ENCODE assay signal across 8 cellular contexts in the genomic region with DNA sequence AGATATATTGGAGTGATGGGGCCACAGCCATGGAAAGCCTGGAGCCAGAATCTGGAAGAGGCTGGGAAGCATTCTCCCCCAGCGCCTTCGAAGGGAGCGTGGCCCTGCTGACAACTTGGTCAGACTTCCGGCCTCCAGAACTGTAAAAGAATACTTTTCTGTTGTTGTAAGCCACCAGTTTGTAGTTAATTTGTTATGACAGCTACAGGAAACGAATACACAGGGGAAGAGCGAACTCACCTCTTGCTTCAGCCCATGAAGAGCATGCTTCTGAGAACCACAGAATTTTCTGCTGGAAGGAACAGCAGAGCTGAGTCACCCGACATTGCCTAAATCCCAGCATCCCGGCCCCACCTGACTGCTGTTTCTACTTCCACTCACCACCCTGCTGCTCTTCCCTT.
DNase-seq lines count a peak whose midpoint lies in the region; ATAC-seq and TF ChIP-seq lines count a peak whose summit lies in the region.

No MANE protein-coding gene starts in this region.

- no TSS peak for BruUV-seq in PC-3 (replicated peaks; lab: Mats Ljungman, UMichigan)

- peak; percentile 61 for ATAC-seq in GM19043 (IDR thresholded peaks at IDR 0.05; ENCODE audit: low read depth, unreplicated experiment)
- ATAC-seq in PC-3, result peak; percentile 41; the same call in 1 of the 2 replicates
- peak; percentile 76 to 88 for ATAC-seq in gastrocnemius medialis
- no peak for ATAC-seq in GM18502 (IDR thresholded peaks at IDR 0.05; ENCODE audit: poor library complexity, unreplicated experiment)
- ATAC-seq in GM21360 (IDR thresholded peaks at IDR 0.05; ENCODE audit: unreplicated experiment), result no peak

- H3K4me2 ChIP-seq in PC-3 (ENCODE audit: low read length), result no peak overlapping the region

- no peaks in the 10 kb centered on the region for H4K20me1 ChIP-seq in PC-3 (ENCODE audit: low read length)

- no peak overlapping the region for H3K27ac ChIP-seq in PC-3 (ENCODE audit: low read length)
- peak overlapping the region in 2 of 4 donors; percentile 25 to 50 for H3K27ac ChIP-seq in gastrocnemius medialis

- no peaks in the 10 kb centered on the region for H3K9me3 ChIP-seq in PC-3 (ENCODE audit: low read length)
- H3K9me3 ChIP-seq in gastrocnemius medialis, result no peaks in the 10 kb centered on the region

- no peaks in the 10 kb centered on the region for H3F3A ChIP-seq in PC-3 (ENCODE audit: low read length, unreplicated experiment)

- H3K27me3 ChIP-seq in PC-3 (ENCODE audit: low read length) (no peaks in the 10 kb centered on the region), gastrocnemius medialis (no peaks in the 10 kb centered on the region)

- no peaks in the 10 kb centered on the region for H3K9me2 ChIP-seq in PC-3 (replicated peaks; ENCODE audit: low read length)

- H3K4me3 ChIP-seq in PC-3 (ENCODE audit: low read length) (no peak overlapping the region), gastrocnemius medialis (no peak overlapping the region)

- intact Hi-C loops in PC-3 (cut with micrococcal nuclease), result no loop called here
- intact Hi-C loops in gastrocnemius medialis (cut with DNase I; ENCODE audit: low total_unique reads), result no loop called here

- H3K79me2 ChIP-seq in PC-3 (ENCODE audit: low read length), result no peaks in the 10 kb centered on the region

- no peak for TF ChIP-seq POLR2A in gastrocnemius medialis (IDR thresholded peaks at IDR 0.05)

- in situ Hi-C loops in gastrocnemius medialis (cut with MboI; ENCODE audit: low sequenced_read_pairs in 4 of 4), result no loop called here

- H3K36me3 ChIP-seq in PC-3 (ENCODE audit: low read depth, low read length) (no peaks in the 10 kb centered on the region), gastrocnemius medialis (no peaks in the 10 kb centered on the region)

- DNase-seq in PC-3, result peak; percentile 62
- peak; percentile 99 for DNase-seq in fibroblast of gingiva (ENCODE audit: low read depth)
- DNase-seq in gastrocnemius medialis, result peak; percentile 26 to 59
- no peak for DNase-seq in D341Med (ENCODE audit: low spot score)
- no peak for DNase-seq in COLO668 (lab: John Stamatoyannopoulos, UW; ENCODE audit: unreplicated experiment)

- H3K4me1 ChIP-seq in PC-3 (ENCODE audit: insufficient read depth, low read length) (peaks cover 12% of the 10 kb centered on the region; the same call in 1 of the 2 replicates), gastrocnemius medialis (no peaks in the 10 kb centered on the region)

- H2AFZ ChIP-seq in PC-3 (ENCODE audit: low read length), result no peak overlapping the region

- H3K9ac ChIP-seq in PC-3 (ENCODE audit: low read length), result no peak overlapping the region

- POLR2A ChIA-PET in PC-3 (lab: Charles Lee; ENCODE audit: unreplicated experiment), result no interaction called here

- TF ChIP-seq CTCF in PC-3 (conservative IDR thresholded peaks at IDR 0.05; ENCODE audit: low read depth, low read length), result no peak
- TF ChIP-seq CTCF in gastrocnemius medialis (IDR thresholded peaks at IDR 0.05 in 4 of 5, conservative IDR thresholded peaks at IDR 0.05 in 1 of 5), result no peak

- CTCF ChIA-PET in PC-3 (lab: Charles Lee), result no interaction called here

Comparison
In these comparisons a context has a peak if more than half of its experiments do, and no peak if none do; other contexts are left out.
1. ATAC-seq: peak in GM19043 (single experiment), PC-3 (single experiment) and gastrocnemius medialis (2 of 2); none in GM18502 (single experiment) and GM21360 (single experiment).
2. DNase-seq: peak in PC-3 (single experiment), fibroblast of gingiva (single experiment) and gastrocnemius medialis (2 of 2); none in D341Med (single experiment) and COLO668 (single experiment).